ENCODE assay signal across 21 cellular contexts in the genomic region with DNA sequence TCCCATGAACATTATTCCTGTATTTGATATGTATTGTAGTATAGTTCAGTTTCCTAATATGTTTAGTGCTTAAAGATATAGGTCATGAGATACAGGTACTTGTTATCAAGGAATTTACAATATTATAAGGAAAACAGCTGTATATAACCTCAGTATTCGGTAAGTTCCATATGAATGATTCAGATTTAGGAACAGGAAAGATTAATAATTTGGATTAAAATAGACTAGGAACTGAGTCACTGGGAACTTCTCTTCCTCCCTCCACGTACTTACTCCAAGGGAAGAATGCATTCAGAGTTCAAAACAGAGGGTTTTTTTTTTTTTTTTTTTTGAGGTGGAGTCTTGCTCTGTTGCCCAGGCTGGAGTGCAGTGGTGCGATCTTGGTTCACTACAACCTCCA. TPM values are rescaled to one million over a fixed set of nuclear protein-coding genes. Genes with fewer than 3 reads are reported as not detected.
DNase-seq lines count a peak whose midpoint lies in the region; ATAC-seq, FAIRE-seq and TF ChIP-seq lines count a peak whose summit lies in the region.
"Had no signal": no experiment of that assay in that cellular context is flagged by ENCODE, and none has a peak within 500 bp of the region (broad histone marks: within the 10 kb centered on the region; RNA-seq: fewer than 3 reads in every experiment).

No MANE protein-coding gene starts in this region.

- H3K4me3 ChIP-seq in left ventricle myocardium inferior = no peak overlapping the region
- no peak overlapping the region for H3K4me3 ChIP-seq in bronchial epithelial cell (ENCODE audit: low read depth, low read length)
- H3K4me3 ChIP-seq in left lung = no peak overlapping the region
- H3K4me3 ChIP-seq: GM23338 had no signal

- H3K4me3 Mint-ChIP-seq in nephron = no peak overlapping the region
- H3K4me3 Mint-ChIP-seq: CD14-positive monocyte, GM23338 had no signal

- H3K4me1 ChIP-seq in left ventricle myocardium inferior = peaks cover 16% of the 10 kb centered on the region
- H3K4me1 ChIP-seq in left lung = no peaks in the 10 kb centered on the region

- H3K36me3 ChIP-seq in left ventricle myocardium inferior = no peaks in the 10 kb centered on the region
- H3K36me3 ChIP-seq in bronchial epithelial cell (ENCODE audit: control insufficient read depth, insufficient read depth, low read length) = no peaks in the 10 kb centered on the region
- H3K36me3 ChIP-seq in left lung = no peaks in the 10 kb centered on the region

- TF ChIP-seq CTCF in left ventricle myocardium inferior (IDR thresholded peaks at IDR 0.05; ENCODE audit: borderline replicate concordance) = no peak
- TF ChIP-seq CTCF in bronchial epithelial cell (IDR thresholded peaks at IDR 0.05; ENCODE audit: insufficient read depth, low read length, severe bottlenecking) = no peak
- TF ChIP-seq CTCF in nephron (IDR thresholded peaks at IDR 0.05; ENCODE audit: unreplicated experiment in 3 of 3) = no peak
- TF ChIP-seq CTCF in left lung (IDR thresholded peaks at IDR 0.05) = no peak

- no peak for FAIRE-seq in bronchial epithelial cell (lab: Jason Lieb, UNC)
- FAIRE-seq: G401.6, GM19239 had no signal

- H3K27ac ChIP-seq in left ventricle myocardium inferior (replicated peaks) (peak overlapping the region; percentile 40), left lung (no peak overlapping the region)
- H3K27ac ChIP-seq: KMS-11, RWPE1 had no signal

- peak overlapping the region in 2 of 3 experiments; percentile 35 to 57 for H3K27ac Mint-ChIP-seq in nephron
- H3K27ac Mint-ChIP-seq: GM23338 had no signal

- intact Hi-C loops in left ventricle myocardium inferior (cut with micrococcal nuclease) = no loop called here
- intact Hi-C loops in Right ventricle myocardium superior (cut with DNase I) = no loop called here
- intact Hi-C loops in left lung (cut with DNase I) = no loop called here

- H3K27me3 ChIP-seq in left ventricle myocardium inferior (ENCODE audit: low read depth) (no peaks in the 10 kb centered on the region), bronchial epithelial cell (ENCODE audit: control insufficient read depth, insufficient read depth, low read length) (no peaks in the 10 kb centered on the region), left lung (no peaks in the 10 kb centered on the region)

- peaks cover 2% of the 10 kb centered on the region for H3K9me3 Mint-ChIP-seq in nephron
- H3K9me3 Mint-ChIP-seq: GM23338 had no signal

- H3K4me1 Mint-ChIP-seq in nephron = peaks cover 49% of the 10 kb centered on the region

- DNase-seq in left ventricle myocardium inferior (no peak), Right ventricle myocardium superior (no peak), bronchial epithelial cell (ENCODE audit: low read depth) (peak; percentile 19), middle frontal gyrus (ENCODE audit: extremely low spot score, low spot score) (no peak), NCI-H2081 treated with DMSO at 0.1 percent for 48 hours (lab: John Stamatoyannopoulos, UW) (no peak), left lung (no peak), cerebellar cortex (ENCODE audit: low spot score) (no peak)
- DNase-seq: 8988T, COR-L47, NCI-H1092, NCI-H2107, NCI-H226, NCI-H526, OCI-M1 had no signal

- H3K27me3 Mint-ChIP-seq in nephron (ENCODE audit: low read depth) = no peaks in the 10 kb centered on the region

- H3K36me3 Mint-ChIP-seq in nephron (ENCODE audit: low read depth) = peaks cover 3% of the 10 kb centered on the region

- H3K9me3 ChIP-seq in left ventricle myocardium inferior (replicated peaks) (no peaks in the 10 kb centered on the region), left lung (no peaks in the 10 kb centered on the region)

- no peak for ATAC-seq in Right ventricle myocardium superior (ENCODE audit: poor library complexity)
- no peak for ATAC-seq in left lung
- ATAC-seq: GM23338 had no signal

RNA-seq across cellular contexts. Expression of a gene that starts 20.0 kb away (rescaled TPM):
- 9.3 TPM for total RNA-seq in left ventricle myocardium inferior
- 11.0 TPM for total RNA-seq in Right ventricle myocardium superior
- total RNA-seq in bronchial epithelial cell = 7.9 and 9.5 TPM in 2 replicates
- total RNA-seq in left lung = 10 to 100 TPM; 28.8 to 34.1 TPM
